8 cellular contexts compared by ENCODE assay signal in the genomic region with DNA sequence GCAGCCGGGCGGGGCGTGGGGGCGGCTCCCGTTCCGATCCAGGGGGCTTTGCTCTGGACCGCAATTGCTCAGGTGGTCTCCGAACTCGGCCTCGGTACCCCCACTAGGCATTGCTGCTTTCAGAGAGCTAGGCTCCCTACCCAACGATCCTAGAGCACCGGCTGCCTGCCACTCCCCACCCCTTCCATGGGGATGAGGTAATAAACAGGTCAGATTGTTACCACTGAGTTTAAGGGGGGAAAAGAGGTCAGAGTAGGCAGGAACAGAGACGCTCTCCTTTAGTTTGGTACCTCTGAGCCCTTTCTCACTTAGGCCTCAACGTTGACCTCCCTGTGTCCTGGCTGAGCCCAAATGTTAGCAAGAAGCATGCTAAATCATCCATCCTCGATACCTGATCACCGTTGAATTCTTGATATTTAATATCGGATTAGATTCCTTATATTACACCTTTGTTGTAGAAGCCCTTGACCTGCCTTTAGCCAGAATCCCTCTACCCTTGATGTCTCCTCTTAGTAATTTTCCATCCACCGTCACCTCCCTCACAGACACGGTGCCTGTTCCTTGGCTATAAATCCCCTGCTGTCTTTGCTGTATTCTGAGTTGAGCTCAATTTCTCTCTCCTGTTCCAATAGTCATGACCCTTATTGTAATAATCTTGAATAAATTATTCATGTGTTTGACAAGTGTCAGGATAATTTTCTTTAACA. TPM values are rescaled to one million over a fixed set of nuclear protein-coding genes. Genes with fewer than 3 reads are reported as not detected.
DNase-seq lines count a peak whose midpoint lies in the region; ATAC-seq, FAIRE-seq and TF ChIP-seq lines count a peak whose summit lies in the region.

No MANE protein-coding gene starts in this region.

- H3K4me1 Mint-ChIP-seq in stimulated activated naive CD8-positive, alpha-beta T cell treated with anti-CD3 and anti-CD28 coated beads, Interleukin-15, amount 100 ng/mL, for 72 hours, result peaks cover 60% of the 10 kb centered on the region

- H3K27ac ChIP-seq in HUES64 (ENCODE audit: low read depth, low read length) (peak overlapping the region; percentile 86; the same call in 1 of the 2 replicates), kidney (ENCODE audit: low read depth in 2 of 2, low read length in 2 of 2) (peak overlapping the region; percentile 88 to 97)

- peak overlapping the region; percentile 88 to 95 for H3K4me3 Mint-ChIP-seq in stimulated activated naive CD8-positive, alpha-beta T cell treated with anti-CD3 and anti-CD28 coated beads, Interleukin-15, amount 100 ng/mL, for 72 hours

- peak overlapping the region; percentile 57 to 95 for H3K27ac Mint-ChIP-seq in stimulated activated naive CD8-positive, alpha-beta T cell treated with anti-CD3 and anti-CD28 coated beads, Interleukin-15, amount 100 ng/mL, for 72 hours

- TF ChIP-seq CTCF in AG09309 (IDR thresholded peaks at IDR 0.05; ENCODE audit: control insufficient read depth, insufficient read depth, low read depth, low read length, missing control alignments) (no peak), astrocyte of the cerebellum (IDR thresholded peaks at IDR 0.05; ENCODE audit: low read depth, low read length, missing control alignments) (no peak), kidney (IDR thresholded peaks at IDR 0.05; ENCODE audit: borderline replicate concordance, extremely low read depth, insufficient read depth) (no peak)

- intact Hi-C loops in kidney (cut with DNase I), result no loop called here

- 16% methylated on average over 17 of the region's 19 CpGs for WGBS in HUES64

- H3K9me3 Mint-ChIP-seq in stimulated activated naive CD8-positive, alpha-beta T cell treated with anti-CD3 and anti-CD28 coated beads, Interleukin-15, amount 100 ng/mL, for 72 hours, result no peaks in the 10 kb centered on the region

- FAIRE-seq in kidney (lab: Jason Lieb, UNC), result no peak

- H3K9ac ChIP-seq in HUES64 (ENCODE audit: low read depth, low read length), result peak overlapping the region; percentile 40; the same call in 1 of the 2 replicates
- peak overlapping the region; percentile 18 to 83 for H3K9ac ChIP-seq in kidney (ENCODE audit: low read length in 2 of 2)

- H3K27me3 ChIP-seq in HUES64 (ENCODE audit: insufficient read depth, low read length), result no peaks in the 10 kb centered on the region

- H3K36me3 ChIP-seq in HUES64 (ENCODE audit: insufficient read depth, low read length), result 0 out of 2 replicates have a peak, but pooled peaks cover 4% of the 10 kb centered on the region
- H3K36me3 ChIP-seq in kidney (ENCODE audit: control insufficient read depth in 1 of 2, insufficient read depth in 2 of 2, low read length in 2 of 2), result no peaks in the 10 kb centered on the region

- in situ Hi-C loops in astrocyte of the cerebellum (cut with HindIII; ENCODE audit: low sequenced_read_pairs), result no loop called here

- H3K4me3 ChIP-seq in AG09309 (ENCODE audit: control insufficient read depth, low read depth, low read length), result peak overlapping the region; percentile 61
- H3K4me3 ChIP-seq in HUES64 (ENCODE audit: low read length), result peak overlapping the region; percentile 67
- peak overlapping the region; percentile 82 for H3K4me3 ChIP-seq in astrocyte of the cerebellum (ENCODE audit: low read depth, low read length)
- peak overlapping the region; percentile 82 to 88 for H3K4me3 ChIP-seq in kidney (ENCODE audit: low read length in 2 of 2)

- H3K9me3 ChIP-seq in HUES64 (ENCODE audit: insufficient read depth, low read depth, low read length) (no peaks in the 10 kb centered on the region), kidney (ENCODE audit: control insufficient read depth in 1 of 2, low read length in 2 of 2) (no peaks in the 10 kb centered on the region)

- peak; percentile 5 for ATAC-seq in GM19328 (IDR thresholded peaks at IDR 0.05; ENCODE audit: unreplicated experiment)
- peak; percentile 25 for ATAC-seq in stimulated activated naive CD8-positive, alpha-beta T cell treated with anti-CD3 and anti-CD28 coated beads, Interleukin-15, amount 100 ng/mL, for 72 hours

- H3K4me1 ChIP-seq in HUES64 (ENCODE audit: insufficient read depth, low read length) (peaks cover 47% of the 10 kb centered on the region), kidney (ENCODE audit: control insufficient read depth in 1 of 2, insufficient read depth in 1 of 2, low read depth in 1 of 2, low read length in 2 of 2) (peaks cover 5 to 9% of the 10 kb centered on the region in 2 donors)

- H3K27me3 Mint-ChIP-seq in stimulated activated naive CD8-positive, alpha-beta T cell treated with anti-CD3 and anti-CD28 coated beads, Interleukin-15, amount 100 ng/mL, for 72 hours, result no peaks in the 10 kb centered on the region

- DNase-seq in AG09309 (ENCODE audit: low read depth) (no peak), astrocyte of the cerebellum (ENCODE audit: low read depth) (no peak), kidney (no peak), iPS-NIHi7 (ENCODE audit: extremely low spot score) (no peak), SIG-M5 treated with dmso at 0.1 percent for 504 hours (lab: John Stamatoyannopoulos, UW; ENCODE audit: unreplicated experiment) (no peak)
- peak in 1 of 2 donors; percentile 15 for DNase-seq in stimulated activated naive CD8-positive, alpha-beta T cell treated with anti-CD3 and anti-CD28 coated beads, Interleukin-15, amount 100 ng/mL, for 72 hours

RNA-seq across cellular contexts. Expression of a gene that starts 0.6 kb away (rescaled TPM):
- 27.3 TPM for polyA plus RNA-seq in HUES64 (2013, experiment 1 of 2)
- polyA plus RNA-seq in HUES64 (2013, experiment 2 of 2), result 28.5 TPM
- total RNA-seq in kidney, result 144 TPM
- polyA plus RNA-seq in kidney (ENCODE audit: insufficient read depth, low read depth, low replicate concordance), result 166 TPM
